8 cellular contexts compared by ENCODE assay signal in genomic region chr6:158131926-158132325, GRCh38. TPM values are rescaled to one million over a fixed set of nuclear protein-coding genes. Genes with fewer than 3 reads are reported as not detected.
DNase-seq lines count a peak whose midpoint lies in the region; ATAC-seq and TF ChIP-seq lines count a peak whose summit lies in the region.
"Had no signal": no experiment of that assay in that cellular context is flagged by ENCODE, and none has a peak within 500 bp of the region (broad histone marks: within the 10 kb centered on the region; RNA-seq: fewer than 3 reads in every experiment).

No MANE protein-coding gene starts in this region.

- no peak overlapping the region for H3K4me2 ChIP-seq in IMR-90 (ENCODE audit: low read depth, low read length)

- no CpG with 5 or more reads among the region's 1 CpG for WGBS in IMR-90 (ENCODE audit: extremely low coverage in 2 of 2, insufficient read length in 1 of 2), 2 experiments

- H4K20me1 ChIP-seq in IMR-90 (ENCODE audit: insufficient read depth, low read length), result no peaks in the 10 kb centered on the region

- no peak overlapping the region for H2BK120ac ChIP-seq in IMR-90 (ENCODE audit: low read depth, low read length)

- H3K23ac ChIP-seq in IMR-90 (ENCODE audit: low read depth, low read length), result no peak overlapping the region

- H3K27me3 Mint-ChIP-seq in immature natural killer cell (ENCODE audit: low read depth in 3 of 3), result no peaks in the 10 kb centered on the region
- H3K27me3 Mint-ChIP-seq: naive thymus-derived CD8-positive, alpha-beta T cell had no signal

- no peaks in the 10 kb centered on the region for H3K9me3 ChIP-seq in IMR-90 (ENCODE audit: control insufficient read depth, insufficient read depth, low read length)

- no peak for TF ChIP-seq POLR2A in IMR-90 (IDR thresholded peaks at IDR 0.05; ENCODE audit: low read depth, low read length)

- H3K4me1 ChIP-seq in IMR-90 (ENCODE audit: control insufficient read depth, insufficient read depth, low read length), result no peaks in the 10 kb centered on the region

- H4K8ac ChIP-seq in IMR-90 (ENCODE audit: low read depth in 2 of 2, low read length in 2 of 2), result no peak overlapping the region

- in situ Hi-C loops in G401 (cut with HindIII; ENCODE audit: low sequenced_read_pairs) (no loop called here), IMR-90 (cut with MboI; ENCODE audit: low sequenced_read_pairs) (no loop called here)

- H3K4me3 Mint-ChIP-seq in immature natural killer cell, result no peak overlapping the region
- H3K4me3 Mint-ChIP-seq: naive thymus-derived CD8-positive, alpha-beta T cell had no signal

- dilution Hi-C loops in IMR-90 (cut with HindIII; ENCODE audit: low sequenced_read_pairs, unreplicated experiment), result no loop called here

- H2AK5ac ChIP-seq in IMR-90 (ENCODE audit: low read depth, low read length), result no peak overlapping the region

- no peak overlapping the region for H3K14ac ChIP-seq in IMR-90 (replicated peaks; ENCODE audit: low read depth, low read length)

- H3K27me3 ChIP-seq in IMR-90 (ENCODE audit: control insufficient read depth, insufficient read depth, low read length), result no peaks in the 10 kb centered on the region

- TF ChIP-seq RAD21 in IMR-90 (IDR thresholded peaks at IDR 0.05; ENCODE audit: low read length), result peak; percentile 59

- H2BK15ac ChIP-seq in IMR-90 (ENCODE audit: low read depth, low read length), result no peak overlapping the region

- H4K5ac ChIP-seq in IMR-90 (ENCODE audit: low read depth, low read length), result no peak overlapping the region

- no peaks in the 10 kb centered on the region for H3K9me1 ChIP-seq in IMR-90 (ENCODE audit: insufficient read depth, low read length)

- H3K79me1 ChIP-seq in IMR-90 (ENCODE audit: low read depth in 1 of 2, low read length in 2 of 2), result no peaks in the 10 kb centered on the region

- no peak overlapping the region for H3K56ac ChIP-seq in IMR-90 (ENCODE audit: extremely low read depth, insufficient read depth, low read length)

- no peak overlapping the region for H3K4ac ChIP-seq in IMR-90 (ENCODE audit: low read depth, low read length)

- no peak overlapping the region for H3K9ac ChIP-seq in IMR-90 (ENCODE audit: low read depth, low read length)

- peak; percentile 72 for ATAC-seq in IMR-90 (ENCODE audit: low read depth)

- peak; percentile 6 for DNase-seq in G401 (ENCODE audit: low spot score)
- DNase-seq in IMR-90, result peak; percentile 34
- DNase-seq in SK-N-DZ (ENCODE audit: low spot score), result peak; percentile 64
- peak in 2 of 3 donors; percentile 2 to 3 for DNase-seq in immature natural killer cell
- no peak for DNase-seq in kidney glomerular epithelial cell (lab: John Stamatoyannopoulos, UW)
- DNase-seq in GM19240 (ENCODE audit: insufficient read length, low spot score), result no peak
- DNase-seq in islet precursor cell, result no peak

- H3K4me1 Mint-ChIP-seq in immature natural killer cell, result no peaks in the 10 kb centered on the region
- H3K4me1 Mint-ChIP-seq: naive thymus-derived CD8-positive, alpha-beta T cell had no signal

- POLR2A ChIA-PET in IMR-90 (lab: Charles Lee; ENCODE audit: unreplicated experiment), result no interaction called here

- intact Hi-C loops in IMR-90 (cut with micrococcal nuclease), result no loop called here

- H2AFZ ChIP-seq in IMR-90 (replicated peaks; ENCODE audit: low read length, poor library complexity), result no peak overlapping the region

- no peak overlapping the region for H2BK20ac ChIP-seq in IMR-90 (ENCODE audit: low read depth, low read length)

- CTCF ChIA-PET in IMR-90 (lab: Yijun Ruan, JAX), result interaction anchor here (0.8 to 2.6 kb wide), 3 partner anchors 12 to 32 kb away, joined by 3 to 11 read pairs (median 4); no protein-coding TSS in a partner anchor

- no peak overlapping the region for H3K18ac ChIP-seq in IMR-90 (ENCODE audit: low read depth, low read length)

- H4K91ac ChIP-seq in IMR-90 (ENCODE audit: insufficient read depth, low read depth, low read length), result no peak overlapping the region

- H3K27ac ChIP-seq in IMR-90 (ENCODE audit: insufficient read depth, low read length), result no peak overlapping the region

- H3K36me3 Mint-ChIP-seq in immature natural killer cell, result peaks cover 0 to 18% (median 14%) of the 10 kb centered on the region in 3 donors

- no TSS peak for BruUV-seq in IMR-90 (replicated peaks; lab: Mats Ljungman, UMichigan)

- no peak overlapping the region for H2AK9ac ChIP-seq in IMR-90 (replicated peaks; ENCODE audit: low read depth, low read length, poor library complexity)

- no peak overlapping the region for H3K27ac Mint-ChIP-seq in immature natural killer cell
- H3K27ac Mint-ChIP-seq: naive thymus-derived CD8-positive, alpha-beta T cell had no signal

- no peaks in the 10 kb centered on the region for H3K9me3 Mint-ChIP-seq in immature natural killer cell
- H3K9me3 Mint-ChIP-seq: naive thymus-derived CD8-positive, alpha-beta T cell had no signal

- peak; percentile 42 for TF ChIP-seq CTCF in IMR-90 (conservative IDR thresholded peaks at IDR 0.05; ENCODE audit: low read depth, low read length)

- no peak overlapping the region for H2BK5ac ChIP-seq in IMR-90 (ENCODE audit: low read depth, low read length, poor library complexity, severe bottlenecking)

- no peaks in the 10 kb centered on the region; the same call in 1 of the 2 replicates for H3K36me3 ChIP-seq in IMR-90 (ENCODE audit: control insufficient read depth, insufficient read depth, low read length)

- H3K4me3 ChIP-seq in IMR-90 (ENCODE audit: insufficient read depth, low read depth, low read length), result no peak overlapping the region

TF ChIP-seq in IMR-90, 13 proteins besides CTCF, POLR2A, EP300 and RAD21:
- no peak for TF ChIP-seq MXI1 (IDR thresholded peaks at IDR 0.05; ENCODE audit: borderline replicate concordance, low read depth, low read length)
- TF ChIP-seq SMC3 (IDR thresholded peaks at IDR 0.05; ENCODE audit: low read depth, low read length), result peak; percentile 30

RNA-seq across cellular contexts. Expression of gene SERAC1, which starts 36.1 kb away (rescaled TPM):
- total RNA-seq in G401 (2014; rRNA removed; shearing (Covaris generic)), result 10.6 and 16.8 TPM in 2 replicates
- total RNA-seq in IMR-90 (2012; rRNA removed), result 15.6 and 16.9 TPM in 2 replicates
- polyA plus RNA-seq in IMR-90 (2012; rRNA removed) (6.7 and 7.7 TPM in 2 replicates), immature natural killer cell (1 to 10 TPM in 1 of 3 donors, under 1 TPM in 1, not detected in 1; 0.80 to 3.9 TPM)
- 1.6 and 1.7 TPM in 2 replicates for polyA plus RNA-seq in IMR-90 (2012; cell fraction: cytosol; rRNA removed)
- 2.2 and 13.6 TPM in 2 replicates for polyA plus RNA-seq in IMR-90 (2012; cell fraction: nucleus; rRNA removed; ENCODE audit: low replicate concordance)
- 6.8 and 7.4 TPM in 2 replicates for polyA plus RNA-seq in SK-N-DZ (2014; cell fraction: cytosol; rRNA removed)
- polyA plus RNA-seq in SK-N-DZ (2014; cell fraction: nucleus; rRNA removed), result 8.7 and 9.1 TPM in 2 replicates

RNA-seq across cellular contexts. Expression of gene GTF2H5, which starts 36.2 kb away (rescaled TPM):
- total RNA-seq in G401 (2014; rRNA removed; shearing (Covaris generic)), result 5.7 and 6.2 TPM in 2 replicates
- 3.9 and 6.1 TPM in 2 replicates for total RNA-seq in IMR-90 (2012; rRNA removed)
- polyA plus RNA-seq in IMR-90 (2012; rRNA removed) (8.4 and 8.5 TPM in 2 replicates), immature natural killer cell (10 to 100 TPM; 17.7 to 22.9 (median 22.2) TPM)
- polyA plus RNA-seq in IMR-90 (2012; cell fraction: cytosol; rRNA removed), result 1.2 and 3.1 TPM in 2 replicates
- polyA plus RNA-seq in IMR-90 (2012; cell fraction: nucleus; rRNA removed; ENCODE audit: low replicate concordance), result 0.39 and 3.2 TPM in 2 replicates
- 4.5 and 4.8 TPM in 2 replicates for polyA plus RNA-seq in SK-N-DZ (2014; cell fraction: cytosol; rRNA removed)
- polyA plus RNA-seq in SK-N-DZ (2014; cell fraction: nucleus; rRNA removed), result 2.7 and 4.5 TPM in 2 replicates

Comparison
In these comparisons a context has a peak if more than half of its experiments do, and no peak if none do; other contexts are left out.
1. DNase-seq: peak in G401 (single experiment), IMR-90 (single experiment), SK-N-DZ (single experiment) and immature natural killer cell (2 of 3); none in kidney glomerular epithelial cell (single experiment), GM19240 (single experiment) and islet precursor cell (single experiment).